In the genomic region with DNA sequence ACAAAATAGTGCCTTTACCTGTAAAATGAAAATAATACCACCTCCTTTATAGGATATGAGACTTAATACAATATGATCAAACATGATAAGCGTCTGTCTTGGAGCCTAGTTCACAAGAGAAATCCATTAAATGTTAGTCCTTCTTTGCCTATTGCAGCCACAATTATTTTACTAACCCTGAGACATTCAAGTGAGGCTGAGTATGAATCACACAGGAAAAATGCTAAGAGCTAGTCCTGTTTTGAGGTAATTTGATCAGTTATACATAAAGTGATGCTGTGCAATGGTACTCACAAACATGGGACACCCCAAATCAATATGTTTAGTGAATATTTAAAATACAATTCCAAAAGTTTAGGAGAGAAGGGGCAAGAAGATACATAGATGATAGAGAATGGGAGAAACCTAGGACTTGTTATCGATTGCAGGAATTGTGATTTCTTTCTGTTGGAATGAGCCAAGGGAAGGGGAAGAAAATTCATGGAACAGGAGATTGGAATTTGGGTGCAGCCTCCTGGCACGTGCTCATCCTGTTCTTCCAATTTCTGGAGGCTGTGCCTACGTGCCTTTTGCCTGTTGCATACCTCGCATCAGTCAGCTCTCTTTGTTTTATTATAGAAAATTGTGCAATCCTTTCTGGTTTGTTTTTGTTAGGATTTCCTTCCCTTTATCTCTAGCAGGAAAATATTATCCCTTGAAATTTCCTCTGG, we compare ENCODE assay signal across 15 cellular contexts. TPM values are rescaled to one million over a fixed set of nuclear protein-coding genes. Genes with fewer than 3 reads are reported as not detected.
DNase-seq lines count a peak whose midpoint lies in the region; ATAC-seq and TF ChIP-seq lines count a peak whose summit lies in the region.
"Had no signal": no experiment of that assay in that cellular context is flagged by ENCODE, and none has a peak within 500 bp of the region (broad histone marks: within the 10 kb centered on the region; RNA-seq: fewer than 3 reads in every experiment).

No MANE protein-coding gene starts in this region.

- H3K23ac ChIP-seq in trophoblast cell (ENCODE audit: low read length), result no peak overlapping the region

- peaks cover 16% of the 10 kb centered on the region for H3K9me3 Mint-ChIP-seq in activated T-cell treated with anti-CD3 and anti-CD28 coated beads, Interleukin-2, amount 50 U/mL, for 24 hours

- intact Hi-C loops in dorsolateral prefrontal cortex (cut with DNase I), result no loop called here

- no peaks in the 10 kb centered on the region for H3K79me2 ChIP-seq in trophoblast cell (ENCODE audit: control insufficient read depth, insufficient read depth, low read length, poor library complexity)

- no peaks in the 10 kb centered on the region for H3K36me3 ChIP-seq in trophoblast cell (ENCODE audit: control insufficient read depth in 1 of 2, insufficient read depth in 2 of 2, low read length in 2 of 2)
- H3K36me3 ChIP-seq: esophagus muscularis mucosa had no signal

- no peak overlapping the region for H3K27ac Mint-ChIP-seq in activated T-cell treated with anti-CD3 and anti-CD28 coated beads, Interleukin-2, amount 50 U/mL, for 24 hours
- H3K27ac Mint-ChIP-seq: activated naive CD4-positive, alpha-beta T cell treated with anti-CD3 and anti-CD28 coated beads for 36 hours had no signal

- H3K27me3 ChIP-seq in trophoblast cell (ENCODE audit: insufficient read depth, low read length) (no peaks in the 10 kb centered on the region), dorsolateral prefrontal cortex (peaks cover 0 to 2% (median 0%) of the 10 kb centered on the region in 45 donors)
- H3K27me3 ChIP-seq: esophagus muscularis mucosa had no signal

- no peak overlapping the region for H4K12ac ChIP-seq in trophoblast cell (ENCODE audit: low read depth, low read length)

- TF ChIP-seq CTCF in dorsolateral prefrontal cortex (IDR thresholded peaks at IDR 0.05 in 54 of 56, conservative IDR thresholded peaks at IDR 0.05 in 2 of 56; ENCODE audit: low read depth in 1 of 56, partially characterized antibody in 56 of 56), result no peak

- H3K27ac ChIP-seq in trophoblast cell (ENCODE audit: low read depth, low read length) (peak overlapping the region; percentile 54), dorsolateral prefrontal cortex (no peak overlapping the region)
- H3K27ac ChIP-seq: esophagus muscularis mucosa had no signal

- H3K36me3 Mint-ChIP-seq in activated T-cell treated with anti-CD3 and anti-CD28 coated beads, Interleukin-2, amount 50 U/mL, for 24 hours (ENCODE audit: low read depth), result peaks cover 4% of the 10 kb centered on the region

- H3K9ac ChIP-seq in trophoblast cell (ENCODE audit: low read length), result no peak overlapping the region

- no peak overlapping the region for H3K18ac ChIP-seq in trophoblast cell (ENCODE audit: low read length)

- H2BK5ac ChIP-seq in trophoblast cell (ENCODE audit: low read depth, low read length, poor library complexity), result peak overlapping the region; percentile 57

- DNase-seq in EL (peak; percentile 96), RPMI7951 (ENCODE audit: low read depth) (peak; percentile 68), trophoblast cell (peak; percentile 83 to 87), dorsolateral prefrontal cortex (no peak)
- no peak for DNase-seq in activated T-cell treated with anti-CD3 and anti-CD28 coated beads, Interleukin-2, amount 50 U/mL, for 24 hours
- DNase-seq: activated CD4-positive, alpha-beta T cell treated with anti-CD3 and anti-CD28 coated beads for 1 hour; activated naive CD4-positive, alpha-beta T cell treated with anti-CD3 and anti-CD28 coated beads for 36 hours; DMS53; NCI-H1930; stimulated activated CD8-positive, alpha-beta memory T cell treated with anti-CD3 and anti-CD28 coated beads, Interleukin-4, amount 100 ng/mL, for 48 hours had no signal

- no peak overlapping the region for H3K4me2 ChIP-seq in trophoblast cell (ENCODE audit: low read length)

- ATAC-seq in esophagus mucosa, result peak; percentile 68
- ATAC-seq in HG03025 (IDR thresholded peaks at IDR 0.05; ENCODE audit: low FRiP score, unreplicated experiment), result no peak
- no peak for ATAC-seq in GM21825 (IDR thresholded peaks at IDR 0.05; ENCODE audit: unreplicated experiment)

- no peak overlapping the region for H3K14ac ChIP-seq in trophoblast cell (ENCODE audit: low read length)

- peaks cover 2 to 10% of the 10 kb centered on the region in 2 experiments for H3K4me1 ChIP-seq in trophoblast cell (ENCODE audit: control insufficient read depth in 1 of 2, insufficient read depth in 2 of 2, low read length in 2 of 2)

- H3K4ac ChIP-seq in trophoblast cell (ENCODE audit: low read depth, low read length), result peak overlapping the region; percentile 33

- peak overlapping the region; percentile 64 for H2AK5ac ChIP-seq in trophoblast cell (ENCODE audit: low read length)

- H3K4me3 ChIP-seq in trophoblast cell (ENCODE audit: low read depth, low read length) (no peak overlapping the region), dorsolateral prefrontal cortex (no peak overlapping the region)
- H3K4me3 ChIP-seq: esophagus muscularis mucosa, lung had no signal

- H3K4me1 Mint-ChIP-seq in activated T-cell treated with anti-CD3 and anti-CD28 coated beads, Interleukin-2, amount 50 U/mL, for 24 hours (ENCODE audit: low read depth), result peaks cover 1% of the 10 kb centered on the region

- H4K91ac ChIP-seq in trophoblast cell (ENCODE audit: low read depth, low read length), result peak overlapping the region; percentile 81

- no peak overlapping the region for H2AFZ ChIP-seq in trophoblast cell (ENCODE audit: insufficient read depth, low read length, poor library complexity)

- peak overlapping the region; percentile 61 for H4K8ac ChIP-seq in trophoblast cell (ENCODE audit: low read depth, low read length)

- WGBS in trophoblast cell (ENCODE audit: extremely low coverage, insufficient coverage, insufficient read length), result no CpG with 5 or more reads among the region's 5 CpGs

- no peaks in the 10 kb centered on the region for H3K9me3 ChIP-seq in trophoblast cell (ENCODE audit: insufficient read depth, low read depth, low read length)

- H3K27me3 Mint-ChIP-seq in activated T-cell treated with anti-CD3 and anti-CD28 coated beads, Interleukin-2, amount 50 U/mL, for 24 hours, result peaks cover 19% of the 10 kb centered on the region

- peak overlapping the region; percentile 79 for H2BK12ac ChIP-seq in trophoblast cell (ENCODE audit: low read length)

- H2BK120ac ChIP-seq in trophoblast cell (ENCODE audit: insufficient read depth, low read length, poor library complexity), result peak overlapping the region; percentile 83

- H3K79me1 ChIP-seq in trophoblast cell (ENCODE audit: low read length), result peaks cover 9% of the 10 kb centered on the region

- H3K4me3 Mint-ChIP-seq in activated T-cell treated with anti-CD3 and anti-CD28 coated beads, Interleukin-2, amount 50 U/mL, for 24 hours, result no peak overlapping the region
- H3K4me3 Mint-ChIP-seq: activated naive CD4-positive, alpha-beta T cell treated with anti-CD3 and anti-CD28 coated beads for 36 hours had no signal

RNA-seq across cellular contexts. Expression of gene BACH1, which starts 39.9 kb away (rescaled TPM):
- 25.9 and 29.9 TPM in 2 replicates for total RNA-seq in RPMI7951 (2014; rRNA removed; shearing (Covaris generic))
- 61.5 TPM for total RNA-seq in esophagus mucosa
- 72.6 and 72.7 TPM in 2 replicates for polyA plus RNA-seq in trophoblast cell (2013)
- 10 to 100 TPM; 39.9 to 77.7 (median 54.2) TPM for total RNA-seq in dorsolateral prefrontal cortex

Comparison
In these comparisons a context has a peak if more than half of its experiments do, and no peak if none do; other contexts are left out.
1. DNase-seq: peak in EL (single experiment), RPMI7951 (single experiment) and trophoblast cell (2 of 2); none in activated T-cell treated with anti-CD3 and anti-CD28 coated beads, Interleukin-2, amount 50 U/mL, for 24 hours (single experiment) and dorsolateral prefrontal cortex (0 of 10).